8 cellular contexts compared by ENCODE assay signal in genomic region chr10:87342704-87343258, GRCh38. TPM values are rescaled to one million over a fixed set of nuclear protein-coding genes. Genes with fewer than 3 reads are reported as not detected.
DNase-seq lines count a peak whose midpoint lies in the region; ATAC-seq and TF ChIP-seq lines count a peak whose summit lies in the region.
"Not testable (repeated sequence)": the region's sequence is repeated elsewhere in the genome, so short reads cannot be mapped to it uniquely, and the experiment has no call there.

No MANE protein-coding gene starts in this region.

- not testable (repeated sequence) for H3K9ac ChIP-seq in neuronal stem cell (ENCODE audit: low read depth, low read length, poor library complexity)

- H2BK15ac ChIP-seq in neuronal stem cell (ENCODE audit: low read length) = not testable (repeated sequence)

- TF ChIP-seq CTCF in foreskin fibroblast (IDR thresholded peaks at IDR 0.05; ENCODE audit: low read depth, low read length) = not testable (repeated sequence)

- in situ Hi-C loops in G401 (cut with HindIII; ENCODE audit: low sequenced_read_pairs); SK-MEL-5 (cut with HindIII; ENCODE audit: low pct_unique_long_range_greater_than_20kb, low sequenced_read_pairs): not testable (repeated sequence)

- not testable (repeated sequence) for H3K9me3 ChIP-seq in neuronal stem cell (replicated peaks in 1 of 2; ENCODE audit: control insufficient read depth in 2 of 2, insufficient read depth in 1 of 2, low read depth in 1 of 2, low read length in 2 of 2)

- H3K18ac ChIP-seq in neuronal stem cell (ENCODE audit: low read length) = not testable (repeated sequence)

- not testable (repeated sequence) for H2AK5ac ChIP-seq in neuronal stem cell (ENCODE audit: low read depth, low read length)

- peak overlapping the region; percentile 11 for H3K4me2 ChIP-seq in neuronal stem cell (ENCODE audit: insufficient read depth, low read length, poor library complexity, severe bottlenecking)

- H3K4me1 ChIP-seq in neuronal stem cell (ENCODE audit: control insufficient read depth in 2 of 2, insufficient read depth in 1 of 2, low read depth in 1 of 2, low read length in 2 of 2) = not testable (repeated sequence)

- H3K4ac ChIP-seq in neuronal stem cell (ENCODE audit: low read length) = not testable (repeated sequence)

- H2BK12ac ChIP-seq in neuronal stem cell (ENCODE audit: low read length) = not testable (repeated sequence)

- not testable (repeated sequence) for H3K36me3 ChIP-seq in H7 (replicated peaks; ENCODE audit: control insufficient read depth, insufficient read depth, low read length); neuronal stem cell (replicated peaks in 1 of 2; ENCODE audit: control insufficient read depth in 2 of 2, insufficient read depth in 2 of 2, low read length in 2 of 2)

- peak overlapping the region; percentile 82 for H2AFZ ChIP-seq in neuronal stem cell (ENCODE audit: low read length)

- not testable (repeated sequence) for H4K91ac ChIP-seq in neuronal stem cell (ENCODE audit: low read depth, low read length, poor library complexity)

- not testable (repeated sequence) for H3K27me3 ChIP-seq in H7 (ENCODE audit: control insufficient read depth, insufficient read depth, low read length); neuronal stem cell (ENCODE audit: control insufficient read depth in 3 of 3, insufficient read depth in 3 of 3, low read depth in 1 of 3, low read length in 3 of 3)

- peak overlapping the region; percentile 42 for H3K4me3 ChIP-seq in H7 (ENCODE audit: insufficient read depth, low read depth, low read length)
- H3K4me3 ChIP-seq in foreskin fibroblast (ENCODE audit: low read depth in 1 of 2, low read length in 2 of 2) = peak overlapping the region; percentile 49 to 53
- peak overlapping the region; percentile 47 to 65 for H3K4me3 ChIP-seq in neuronal stem cell (ENCODE audit: low read length in 2 of 2)

- H2BK5ac ChIP-seq in neuronal stem cell (ENCODE audit: low read length) = not testable (repeated sequence)

- WGBS in neuronal stem cell (ENCODE audit: extremely low coverage in 2 of 2, insufficient read length in 2 of 2, insufficient replicate concordance in 1 of 2), 2 donors = no CpG with 5 or more reads among the region's 65 CpGs

- H3K14ac ChIP-seq in neuronal stem cell (ENCODE audit: low read length) = not testable (repeated sequence)

- not testable (repeated sequence) for H2BK120ac ChIP-seq in neuronal stem cell (ENCODE audit: low read depth, low read length)

- H3K27ac ChIP-seq in neuronal stem cell (replicated peaks; ENCODE audit: low read length) = peak overlapping the region; percentile 64

- not testable (repeated sequence) for H3K79me1 ChIP-seq in neuronal stem cell (ENCODE audit: low read depth, low read length)

- DNase-seq in G401 (ENCODE audit: low spot score) (peak; percentile 82), LoVo (ENCODE audit: low spot score) (peak; percentile 67), SK-MEL-5 (ENCODE audit: low read depth, low spot score) (peak; percentile 57), activated gamma-delta T cell (lab: John Stamatoyannopoulos, UW) (peak; percentile 65), foreskin fibroblast (peak; percentile 65 to 88), neuronal stem cell (ENCODE audit: low spot score) (peak; percentile 71)
- DNase-seq in H7 = not testable (repeated sequence)
- DNase-seq in stimulated activated naive CD8-positive, alpha-beta T cell treated with anti-CD3 and anti-CD28 coated beads, Interleukin-15, Interleukin-2, amounts not matched to agents 100 U/mL and 50 U/mL, for 24 hours = peak; percentile 86

- H4K8ac ChIP-seq in neuronal stem cell (ENCODE audit: low read depth, low read length) = not testable (repeated sequence)

- H3K23ac ChIP-seq in neuronal stem cell (ENCODE audit: low read depth, low read length, poor library complexity) = not testable (repeated sequence)

- ATAC-seq in stimulated activated naive CD8-positive, alpha-beta T cell treated with anti-CD3 and anti-CD28 coated beads, Interleukin-15, Interleukin-2, amounts not matched to agents 100 U/mL and 50 U/mL, for 24 hours = peak; percentile 88

RNA-seq across cellular contexts. Expression of gene NUTM2D, which starts 14.8 kb away (rescaled TPM):
- total RNA-seq in G401 (2014; rRNA removed; shearing (Covaris generic)) = 1.1 and 1.5 TPM in 2 replicates
- 1.4 and 3.4 TPM in 2 replicates for total RNA-seq in H7 (2014; rRNA removed; shearing (Covaris generic))
- 0.29 and 0.32 TPM in 2 replicates for total RNA-seq in SK-MEL-5 (2014; rRNA removed; shearing (Covaris generic))
- polyA plus RNA-seq in SK-MEL-5 (2015; cell fraction: cytosol; rRNA removed) = 0.52 and 1.2 TPM in 2 replicates
- 0.10 and 0.47 TPM in 2 replicates for polyA plus RNA-seq in SK-MEL-5 (2015; cell fraction: nucleus; rRNA removed)
- 2.6 TPM for polyA plus RNA-seq in neuronal stem cell (2013, experiment 1 of 2)
- 2.7 TPM for polyA plus RNA-seq in neuronal stem cell (2013, experiment 2 of 2)
